In genomic region chr18:79848579-79849327, GRCh38 we compare ENCODE assay signal across 1 cellular context.
TF ChIP-seq lines count a peak whose summit lies in the region.

No MANE protein-coding gene starts in this region.

TF ChIP-seq in GM23338, 12 proteins besides CTCF, POLR2A, EP300 and RAD21:
- TF ChIP-seq, protein P1, sequence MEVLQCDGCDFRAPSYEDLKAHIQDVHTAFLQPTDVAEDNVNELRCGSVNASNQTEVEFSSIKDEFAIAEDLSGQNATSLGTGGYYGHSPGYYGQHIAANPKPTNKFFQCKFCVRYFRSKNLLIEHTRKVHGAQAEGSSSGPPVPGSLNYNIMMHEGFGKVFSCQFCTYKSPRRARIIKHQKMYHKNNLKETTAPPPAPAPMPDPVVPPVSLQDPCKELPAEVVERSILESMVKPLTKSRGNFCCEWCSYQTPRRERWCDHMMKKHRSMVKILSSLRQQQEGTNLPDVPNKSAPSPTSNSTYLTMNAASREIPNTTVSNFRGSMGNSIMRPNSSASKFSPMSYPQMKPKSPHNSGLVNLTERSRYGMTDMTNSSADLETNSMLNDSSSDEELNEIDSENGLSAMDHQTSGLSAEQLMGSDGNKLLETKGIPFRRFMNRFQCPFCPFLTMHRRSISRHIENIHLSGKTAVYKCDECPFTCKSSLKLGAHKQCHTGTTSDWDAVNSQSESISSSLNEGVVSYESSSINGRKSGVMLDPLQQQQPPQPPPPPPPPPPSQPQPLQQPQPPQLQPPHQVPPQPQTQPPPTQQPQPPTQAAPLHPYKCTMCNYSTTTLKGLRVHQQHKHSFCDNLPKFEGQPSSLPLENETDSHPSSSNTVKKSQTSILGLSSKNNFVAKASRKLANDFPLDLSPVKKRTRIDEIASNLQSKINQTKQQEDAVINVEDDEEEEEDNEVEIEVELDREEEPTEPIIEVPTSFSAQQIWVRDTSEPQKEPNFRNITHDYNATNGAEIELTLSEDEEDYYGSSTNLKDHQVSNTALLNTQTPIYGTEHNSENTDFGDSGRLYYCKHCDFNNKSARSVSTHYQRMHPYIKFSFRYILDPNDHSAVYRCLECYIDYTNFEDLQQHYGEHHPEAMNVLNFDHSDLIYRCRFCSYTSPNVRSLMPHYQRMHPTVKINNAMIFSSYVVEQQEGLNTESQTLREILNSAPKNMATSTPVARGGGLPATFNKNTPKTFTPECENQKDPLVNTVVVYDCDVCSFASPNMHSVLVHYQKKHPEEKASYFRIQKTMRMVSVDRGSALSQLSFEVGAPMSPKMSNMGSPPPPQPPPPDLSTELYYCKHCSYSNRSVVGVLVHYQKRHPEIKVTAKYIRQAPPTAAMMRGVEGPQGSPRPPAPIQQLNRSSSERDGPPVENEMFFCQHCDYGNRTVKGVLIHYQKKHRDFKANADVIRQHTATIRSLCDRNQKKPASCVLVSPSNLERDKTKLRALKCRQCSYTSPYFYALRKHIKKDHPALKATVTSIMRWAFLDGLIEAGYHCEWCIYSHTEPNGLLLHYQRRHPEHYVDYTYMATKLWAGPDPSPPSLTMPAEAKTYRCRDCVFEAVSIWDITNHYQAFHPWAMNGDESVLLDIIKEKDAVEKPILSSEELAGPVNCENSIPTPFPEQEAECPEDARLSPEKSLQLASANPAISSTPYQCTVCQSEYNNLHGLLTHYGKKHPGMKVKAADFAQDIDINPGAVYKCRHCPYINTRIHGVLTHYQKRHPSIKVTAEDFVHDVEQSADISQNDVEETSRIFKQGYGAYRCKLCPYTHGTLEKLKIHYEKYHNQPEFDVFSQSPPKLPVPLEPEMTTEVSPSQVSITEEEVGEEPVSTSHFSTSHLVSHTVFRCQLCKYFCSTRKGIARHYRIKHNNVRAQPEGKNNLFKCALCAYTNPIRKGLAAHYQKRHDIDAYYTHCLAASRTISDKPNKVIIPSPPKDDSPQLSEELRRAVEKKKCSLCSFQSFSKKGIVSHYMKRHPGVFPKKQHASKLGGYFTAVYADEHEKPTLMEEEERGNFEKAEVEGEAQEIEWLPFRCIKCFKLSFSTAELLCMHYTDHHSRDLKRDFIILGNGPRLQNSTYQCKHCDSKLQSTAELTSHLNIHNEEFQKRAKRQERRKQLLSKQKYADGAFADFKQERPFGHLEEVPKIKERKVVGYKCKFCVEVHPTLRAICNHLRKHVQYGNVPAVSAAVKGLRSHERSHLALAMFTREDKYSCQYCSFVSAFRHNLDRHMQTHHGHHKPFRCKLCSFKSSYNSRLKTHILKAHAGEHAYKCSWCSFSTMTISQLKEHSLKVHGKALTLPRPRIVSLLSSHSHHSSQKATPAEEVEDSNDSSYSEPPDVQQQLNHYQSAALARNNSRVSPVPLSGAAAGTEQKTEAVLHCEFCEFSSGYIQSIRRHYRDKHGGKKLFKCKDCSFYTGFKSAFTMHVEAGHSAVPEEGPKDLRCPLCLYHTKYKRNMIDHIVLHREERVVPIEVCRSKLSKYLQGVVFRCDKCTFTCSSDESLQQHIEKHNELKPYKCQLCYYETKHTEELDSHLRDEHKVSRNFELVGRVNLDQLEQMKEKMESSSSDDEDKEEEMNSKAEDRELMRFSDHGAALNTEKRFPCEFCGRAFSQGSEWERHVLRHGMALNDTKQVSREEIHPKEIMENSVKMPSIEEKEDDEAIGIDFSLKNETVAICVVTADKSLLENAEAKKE (CRISPR knock-in tag; IDR thresholded peaks at IDR 0.05), result no peak
- TF ChIP-seq STAT1 (IDR thresholded peaks at IDR 0.05; ENCODE audit: unreplicated experiment), result no peak
